Comparison of ENCODE assay signal across 1 cellular context in genomic region chr20:33810885-33811762, GRCh38.
TF ChIP-seq lines count a peak whose summit lies in the region.

Gene CHMP4B (plus strand): TSS chr20:33811348. CDS start chr20:33811469, 121 bp downstream.

TF ChIP-seq in HepG2, 621 proteins besides CTCF, POLR2A, EP300 and RAD21 (continued from another document and continues in another):
- TF ChIP-seq LRRFIP1 (CRISPR knock-in tag; conservative IDR thresholded peaks at IDR 0.05) (peak; percentile 85; the same call in 1 of the 2 replicates), SMAD9 (CRISPR knock-in tag; IDR thresholded peaks at IDR 0.05) (no peak), GRHL1 (CRISPR knock-in tag; conservative IDR thresholded peaks at IDR 0.05) (no peak), MIER2 (CRISPR knock-in tag; IDR thresholded peaks at IDR 0.05) (peak; percentile 75; the same call in 1 of the 2 replicates), ZNF546 (CRISPR knock-in tag; conservative IDR thresholded peaks at IDR 0.05) (peak; percentile 34; the same call in 1 of the 2 replicates), MYC (CRISPR knock-in tag; IDR thresholded peaks at IDR 0.05; ENCODE audit: borderline replicate concordance) (peak; percentile 81), CHCHD3 (CRISPR knock-in tag; IDR thresholded peaks at IDR 0.05) (no peak), ZNF687 (CRISPR knock-in tag; IDR thresholded peaks at IDR 0.05) (peak; percentile 74), BRCA1 (CRISPR knock-in tag; IDR thresholded peaks at IDR 0.05) (no peak), ZNF30 (CRISPR knock-in tag; IDR thresholded peaks at IDR 0.05) (no peak), ZNF383 (CRISPR knock-in tag; IDR thresholded peaks at IDR 0.05; ENCODE audit: borderline replicate concordance) (no peak; the same call in 1 of the 2 replicates), FOSL1 (CRISPR knock-in tag; IDR thresholded peaks at IDR 0.05; ENCODE audit: borderline replicate concordance) (peak; percentile 40; the same call in 1 of the 2 replicates), TFAP4 (IDR thresholded peaks at IDR 0.05; ENCODE audit: borderline replicate concordance, low read depth) (peak; percentile 84; the same call in 1 of the 2 replicates), ZNF558 (CRISPR knock-in tag; IDR thresholded peaks at IDR 0.05; ENCODE audit: borderline replicate concordance) (peak; percentile 70; the same call in 1 of the 2 replicates), ZNF44 (CRISPR knock-in tag; IDR thresholded peaks at IDR 0.05) (no peak), HOXA7 (CRISPR knock-in tag; IDR thresholded peaks at IDR 0.05) (no peak), KDM1A (CRISPR knock-in tag; IDR thresholded peaks at IDR 0.05) (no peak), ZNF234 (CRISPR knock-in tag; conservative IDR thresholded peaks at IDR 0.05) (no peak), ONECUT2 (CRISPR knock-in tag; IDR thresholded peaks at IDR 0.05) (no peak), ERF (CRISPR knock-in tag; IDR thresholded peaks at IDR 0.05) (peak; percentile 89), MEIS2 (CRISPR knock-in tag; IDR thresholded peaks at IDR 0.05) (peak; percentile 84), GZF1 (CRISPR knock-in tag; IDR thresholded peaks at IDR 0.05) (peak; percentile 86; the same call in 1 of the 2 replicates), ZNF550 (CRISPR knock-in tag; IDR thresholded peaks at IDR 0.05; ENCODE audit: borderline replicate concordance) (0 out of 2 replicates have a peak, but pooled peaks have one; percentile 28), THYN1 (CRISPR knock-in tag; IDR thresholded peaks at IDR 0.05; ENCODE audit: borderline replicate concordance, low read depth) (peak; percentile 74; the same call in 1 of the 2 replicates), GFI1 (CRISPR knock-in tag; IDR thresholded peaks at IDR 0.05; ENCODE audit: borderline replicate concordance) (peak; percentile 46; the same call in 1 of the 2 replicates), IKZF5 (CRISPR knock-in tag; IDR thresholded peaks at IDR 0.05) (peak; percentile 88), THAP9 (CRISPR knock-in tag; IDR thresholded peaks at IDR 0.05; ENCODE audit: borderline replicate concordance) (peak; percentile 81; the same call in 1 of the 2 replicates), EHMT2 (IDR thresholded peaks at IDR 0.05; ENCODE audit: borderline replicate concordance, low read depth, low read length) (no peak), ZNF782 (CRISPR knock-in tag; IDR thresholded peaks at IDR 0.05; ENCODE audit: borderline replicate concordance) (no peak; the same call in none of the 2 replicates), PCBP2 (optimal IDR thresholded peaks at IDR 0.05; ENCODE audit: low read depth, low read length, poor library complexity, severe bottlenecking) (no peak), MYNN (CRISPR knock-in tag; IDR thresholded peaks at IDR 0.05; ENCODE audit: low read depth) (0 out of 2 replicates have a peak, but pooled peaks have one; percentile 47), ZNF260 (CRISPR knock-in tag; IDR thresholded peaks at IDR 0.05; ENCODE audit: borderline replicate concordance, low read depth) (no peak), HNF4G (IDR thresholded peaks at IDR 0.05; ENCODE audit: borderline replicate concordance, low read depth, low read length) (peak; percentile 54; the same call in 1 of the 2 replicates), HNF4G (CRISPR knock-in tag; IDR thresholded peaks at IDR 0.05; ENCODE audit: borderline replicate concordance, low read depth) (peak; percentile 59; the same call in 1 of the 2 replicates), SIX4 (CRISPR knock-in tag; IDR thresholded peaks at IDR 0.05) (0 out of 2 replicates have a peak, but pooled peaks have one; percentile 8), NFE2L2 (IDR thresholded peaks at IDR 0.05; ENCODE audit: low read length) (no peak; the same call in 1 of the 2 replicates), ZNF781 (CRISPR knock-in tag; IDR thresholded peaks at IDR 0.05; ENCODE audit: borderline replicate concordance, not compliant biosample characterization) (peak; percentile 18), PBX2 (CRISPR knock-in tag; IDR thresholded peaks at IDR 0.05) (no peak), THAP7 (CRISPR knock-in tag; IDR thresholded peaks at IDR 0.05) (0 out of 2 replicates have a peak, but pooled peaks have one; percentile 73), ATAD3A (CRISPR knock-in tag; IDR thresholded peaks at IDR 0.05) (no peak), ZNF616 (CRISPR knock-in tag; IDR thresholded peaks at IDR 0.05; ENCODE audit: low read depth) (peak; percentile 88; the same call in 1 of the 2 replicates), ZNF451 (CRISPR knock-in tag; IDR thresholded peaks at IDR 0.05) (0 out of 2 replicates have a peak, but pooled peaks have one; percentile 73), HCFC1 (IDR thresholded peaks at IDR 0.05; ENCODE audit: low read depth, low read length) (peak; percentile 100), HHEX (CRISPR knock-in tag; IDR thresholded peaks at IDR 0.05) (no peak), KDM6A (CRISPR knock-in tag; IDR thresholded peaks at IDR 0.05; ENCODE audit: low read depth) (no peak), NAIF1 (CRISPR knock-in tag; IDR thresholded peaks at IDR 0.05; ENCODE audit: borderline replicate concordance) (no peak), RBM22 (optimal IDR thresholded peaks at IDR 0.05; ENCODE audit: low read length) (no peak), ARNTL (CRISPR knock-in tag; IDR thresholded peaks at IDR 0.05) (peak; percentile 92), ZC3H13 (CRISPR knock-in tag; IDR thresholded peaks at IDR 0.05) (no peak), NFRKB (IDR thresholded peaks at IDR 0.05) (no peak), ZMYM4 (CRISPR knock-in tag; IDR thresholded peaks at IDR 0.05) (peak; percentile 84), ARNT (IDR thresholded peaks at IDR 0.05) (no peak), ZMYM3 (CRISPR knock-in tag; IDR thresholded peaks at IDR 0.05) (peak; percentile 54; the same call in 1 of the 2 replicates), TCF7 (IDR thresholded peaks at IDR 0.05; ENCODE audit: low read depth) (no peak)
